Comparison of ENCODE assay signal across 11 cellular contexts in genomic region chr5:168292783-168293696, GRCh38. TPM values are rescaled to one million over a fixed set of nuclear protein-coding genes. Genes with fewer than 3 reads are reported as not detected.
DNase-seq lines count a peak whose midpoint lies in the region; ATAC-seq, FAIRE-seq and TF ChIP-seq lines count a peak whose summit lies in the region.
"Had no signal": no experiment of that assay in that cellular context is flagged by ENCODE, and none has a peak within 500 bp of the region (broad histone marks: within the 10 kb centered on the region; RNA-seq: fewer than 3 reads in every experiment).

No MANE protein-coding gene starts in this region.

- peaks cover 61% of the 10 kb centered on the region for H3K27me3 Mint-ChIP-seq in activated naive CD4-positive, alpha-beta T cell treated with anti-CD3 and anti-CD28 coated beads, Interleukin-2, amount 10 ng/mL, durations not matched to agents 7 days and 5 days

- intact Hi-C loops in upper lobe of right lung (cut with DNase I): no loop called here

- no peak for DNase-seq in activated naive CD4-positive, alpha-beta T cell treated with anti-CD3 and anti-CD28 coated beads, Interleukin-2, amount 10 ng/mL, durations not matched to agents 7 days and 5 days
- DNase-seq in activated naive CD4-positive, alpha-beta T cell (lab: John Stamatoyannopoulos, UW): no peak
- DNase-seq in adipocyte (ENCODE audit: low read depth) (no peak), upper lobe of right lung (no peak), urothelium cell line (ENCODE audit: low spot score) (no peak)
- DNase-seq: adrenal gland, SJCRH30 had no signal

- no peak overlapping the region for H3K9ac ChIP-seq in adipocyte (ENCODE audit: low read length)

- H3K27me3 ChIP-seq in adipocyte (replicated peaks; ENCODE audit: control insufficient read depth, insufficient read depth, low read length) (no peaks in the 10 kb centered on the region), layer of hippocampus (ENCODE audit: control insufficient read depth, insufficient read depth, low read length) (peaks cover 13% of the 10 kb centered on the region), upper lobe of right lung (peaks cover 25% of the 10 kb centered on the region)
- H3K27me3 ChIP-seq: SJCRH30 had no signal

- H3K4me3 ChIP-seq in adipocyte (ENCODE audit: low read length): peak overlapping the region; percentile 83
- peak overlapping the region; percentile 54 for H3K4me3 ChIP-seq in upper lobe of right lung
- H3K4me3 ChIP-seq: SJCRH30 had no signal

- H3K36me3 ChIP-seq in adipocyte (ENCODE audit: control insufficient read depth, insufficient read depth, low read length, severe bottlenecking): no peaks in the 10 kb centered on the region
- H3K36me3 ChIP-seq in upper lobe of right lung: no peaks in the 10 kb centered on the region
- H3K36me3 ChIP-seq: adrenal gland, SJCRH30 had no signal

- CTCF ChIA-PET in activated naive CD4-positive, alpha-beta T cell treated with anti-CD3 and anti-CD28 coated beads, Interleukin-2, amount 10 ng/mL, durations not matched to agents 7 days and 5 days (lab: Charles Lee): no interaction called here

- H3K4me1 ChIP-seq in adipocyte (ENCODE audit: control insufficient read depth, insufficient read depth, low read length) (peaks cover 22% of the 10 kb centered on the region), upper lobe of right lung (no peaks in the 10 kb centered on the region)
- H3K4me1 ChIP-seq: SJCRH30 had no signal

- TF ChIP-seq CTCF in upper lobe of right lung (IDR thresholded peaks at IDR 0.05): no peak

- no peaks in the 10 kb centered on the region for H3K9me3 Mint-ChIP-seq in activated naive CD4-positive, alpha-beta T cell treated with anti-CD3 and anti-CD28 coated beads, Interleukin-2, amount 10 ng/mL, durations not matched to agents 7 days and 5 days

- H3K36me3 Mint-ChIP-seq in activated naive CD4-positive, alpha-beta T cell treated with anti-CD3 and anti-CD28 coated beads, Interleukin-2, amount 10 ng/mL, durations not matched to agents 7 days and 5 days: no peaks in the 10 kb centered on the region

- H3K4me1 Mint-ChIP-seq in activated naive CD4-positive, alpha-beta T cell treated with anti-CD3 and anti-CD28 coated beads, Interleukin-2, amount 10 ng/mL, durations not matched to agents 7 days and 5 days: peaks cover 10% of the 10 kb centered on the region

- no peaks in the 10 kb centered on the region for H3K9me3 ChIP-seq in adipocyte (ENCODE audit: control insufficient read depth, low read length)
- no peaks in the 10 kb centered on the region for H3K9me3 ChIP-seq in upper lobe of right lung
- H3K9me3 ChIP-seq: adrenal gland, SJCRH30 had no signal

- no peak for FAIRE-seq in urothelium cell line (lab: Jason Lieb, UNC)
- FAIRE-seq: islet of Langerhans had no signal

- H3K27ac Mint-ChIP-seq in activated naive CD4-positive, alpha-beta T cell treated with anti-CD3 and anti-CD28 coated beads, Interleukin-2, amount 10 ng/mL, durations not matched to agents 7 days and 5 days: no peak overlapping the region

- H3K4me3 Mint-ChIP-seq in activated naive CD4-positive, alpha-beta T cell treated with anti-CD3 and anti-CD28 coated beads, Interleukin-2, amount 10 ng/mL, durations not matched to agents 7 days and 5 days: peak overlapping the region; percentile 38

- H3K27ac ChIP-seq in layer of hippocampus (ENCODE audit: low read depth, low read length) (peak overlapping the region; percentile 18), upper lobe of right lung (peak overlapping the region; percentile 36)
- H3K27ac ChIP-seq: adrenal gland, SJCRH30 had no signal

- no peak for ATAC-seq in upper lobe of right lung
- no peak for ATAC-seq in GM18861 (IDR thresholded peaks at IDR 0.05; ENCODE audit: unreplicated experiment)
- ATAC-seq in GM18498 (IDR thresholded peaks at IDR 0.05; ENCODE audit: unreplicated experiment): no peak

RNA-seq across cellular contexts. Expression of gene WWC1, which starts 1.6 kb away (rescaled TPM):
- 94.2 TPM for total RNA-seq in upper lobe of right lung
- total RNA-seq: SJCRH30 had no signal
